Comparison of ENCODE assay signal across 22 cellular contexts in the genomic region with DNA sequence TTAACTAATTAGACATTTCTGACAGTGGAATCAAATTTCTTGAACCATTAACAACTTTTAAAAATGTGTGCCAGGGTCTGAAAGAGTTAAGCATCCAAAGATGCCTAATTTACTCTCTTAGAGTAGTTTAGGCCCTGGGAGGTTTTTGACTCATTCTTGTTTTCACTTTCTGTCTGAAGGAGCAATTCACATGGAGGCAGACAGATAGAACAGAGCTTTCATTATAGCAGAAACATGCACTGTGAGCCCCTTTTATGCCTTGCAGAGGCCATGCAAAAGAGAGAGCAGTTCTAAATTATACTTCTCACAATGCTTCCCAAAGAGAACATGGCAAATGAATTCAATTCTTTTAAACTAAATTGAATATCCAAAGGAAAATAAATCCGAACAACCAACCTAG.
A peak's percentile ranks its signal among the peaks of the same experiment; 100 is the strongest.
DNase-seq lines count a peak whose midpoint lies in the region; ATAC-seq lines count a peak whose summit lies in the region.
"Had no signal": no experiment of that assay in that cellular context is flagged by ENCODE, and none has a peak within 500 bp of the region (broad histone marks: within the 10 kb centered on the region; RNA-seq: fewer than 3 reads in every experiment).

No MANE protein-coding gene starts in this region.

- no peaks in the 10 kb centered on the region for H3K4me1 Mint-ChIP-seq in T-helper 17 cell
- H3K4me1 Mint-ChIP-seq in activated naive CD8-positive, alpha-beta T cell treated with anti-CD3 and anti-CD28 coated beads for 36 hours: no peaks in the 10 kb centered on the region

- H3K9me3 ChIP-seq in T-helper 17 cell (ENCODE audit: control insufficient read depth, low read length, poor library complexity, severe bottlenecking): no peaks in the 10 kb centered on the region
- H3K9me3 ChIP-seq: BLaER1 treated with 17β-estradiol and CSF1 and Interleukin-3, amounts not matched to agents 10 nM and 100 nM; thoracic aorta had no signal

- no peaks in the 10 kb centered on the region for H3K9me3 Mint-ChIP-seq in activated naive CD8-positive, alpha-beta T cell treated with anti-CD3 and anti-CD28 coated beads for 36 hours
- H3K9me3 Mint-ChIP-seq: H9 had no signal

- no peak overlapping the region for H3K27ac Mint-ChIP-seq in T-helper 17 cell
- H3K27ac Mint-ChIP-seq in activated naive CD8-positive, alpha-beta T cell treated with anti-CD3 and anti-CD28 coated beads for 36 hours: no peak overlapping the region
- H3K27ac Mint-ChIP-seq: activated naive CD4-positive, alpha-beta T cell treated with anti-CD3 and anti-CD28 coated beads, Interleukin-2, amount 50 U/mL, for 72 hours; H9; natural killer cell treated with Interleukin-12 subunit alpha and Interleukin-12 subunit beta and Interleukin-15 and Interleukin-18, amount 100 ng/mL, for 72 hours had no signal

- peak; percentile 85 for DNase-seq in medulla oblongata (ENCODE audit: extremely low spot score)
- no peak for DNase-seq in KBM-7
- DNase-seq in T-helper 17 cell: no peak
- DNase-seq in G401 (ENCODE audit: low spot score): no peak
- no peak for DNase-seq in activated naive CD8-positive, alpha-beta T cell treated with anti-CD3 and anti-CD28 coated beads for 36 hours
- DNase-seq: effector memory CD4-positive, alpha-beta T cell; H9; left cardiac atrium; mesenchymal stem cell; NCI-H1436 treated with DMSO at 0.1 percent for 48 hours; NCI-H2171; NCI-H526; posterior cingulate gyrus; SW 1271 had no signal

- in situ Hi-C loops in KBM-7 (cut with MboI; ENCODE audit: low pct_unique_long_range_greater_than_20kb, low sequenced_read_pairs) (no loop called here), G401 (cut with HindIII; ENCODE audit: low sequenced_read_pairs) (no loop called here)

- no peak overlapping the region for H3K4me3 Mint-ChIP-seq in T-helper 17 cell
- no peak overlapping the region for H3K4me3 Mint-ChIP-seq in activated naive CD8-positive, alpha-beta T cell treated with anti-CD3 and anti-CD28 coated beads for 36 hours
- H3K4me3 Mint-ChIP-seq: H9; natural killer cell treated with Interleukin-12 subunit alpha and Interleukin-12 subunit beta and Interleukin-15 and Interleukin-18, amount 100 ng/mL, for 72 hours had no signal

- H3K27me3 Mint-ChIP-seq in T-helper 17 cell: no peaks in the 10 kb centered on the region
- H3K27me3 Mint-ChIP-seq in activated naive CD8-positive, alpha-beta T cell treated with anti-CD3 and anti-CD28 coated beads for 36 hours: no peaks in the 10 kb centered on the region
- H3K27me3 Mint-ChIP-seq: natural killer cell treated with Interleukin-12 subunit alpha and Interleukin-12 subunit beta and Interleukin-15 and Interleukin-18, amount 100 ng/mL, for 72 hours had no signal

- H3K36me3 Mint-ChIP-seq in T-helper 17 cell (ENCODE audit: low read depth): no peaks in the 10 kb centered on the region
- H3K36me3 Mint-ChIP-seq in activated naive CD8-positive, alpha-beta T cell treated with anti-CD3 and anti-CD28 coated beads for 36 hours: no peaks in the 10 kb centered on the region
- H3K36me3 Mint-ChIP-seq: activated naive CD4-positive, alpha-beta T cell treated with anti-CD3 and anti-CD28 coated beads, Interleukin-2, amount 50 U/mL, for 72 hours; natural killer cell treated with Interleukin-12 subunit alpha and Interleukin-12 subunit beta and Interleukin-15 and Interleukin-18, amount 100 ng/mL, for 72 hours had no signal

- ATAC-seq in GM18502 (IDR thresholded peaks at IDR 0.05; ENCODE audit: poor library complexity, unreplicated experiment) (peak; percentile 74), GM21576 (IDR thresholded peaks at IDR 0.05; ENCODE audit: unreplicated experiment) (peak; percentile 70), HG03520 (IDR thresholded peaks at IDR 0.05; ENCODE audit: unreplicated experiment) (peak; percentile 79), T-helper 17 cell (no peak)
- ATAC-seq: activated CD4-positive, CD25-positive, alpha-beta regulatory T cell treated with anti-CD3 and anti-CD28 coated beads, Interleukin-2, amount 50 U/mL, for 24 hours; activated naive CD4-positive, alpha-beta T cell treated with anti-CD3 and anti-CD28 coated beads, Interleukin-2, amount 50 U/mL, for 72 hours; left cardiac atrium; natural killer cell treated with Interleukin-12 subunit alpha and Interleukin-12 subunit beta and Interleukin-15 and Interleukin-18, amount 100 ng/mL, for 72 hours had no signal
